ENCODE assay signal across 13 cellular contexts in the genomic region with DNA sequence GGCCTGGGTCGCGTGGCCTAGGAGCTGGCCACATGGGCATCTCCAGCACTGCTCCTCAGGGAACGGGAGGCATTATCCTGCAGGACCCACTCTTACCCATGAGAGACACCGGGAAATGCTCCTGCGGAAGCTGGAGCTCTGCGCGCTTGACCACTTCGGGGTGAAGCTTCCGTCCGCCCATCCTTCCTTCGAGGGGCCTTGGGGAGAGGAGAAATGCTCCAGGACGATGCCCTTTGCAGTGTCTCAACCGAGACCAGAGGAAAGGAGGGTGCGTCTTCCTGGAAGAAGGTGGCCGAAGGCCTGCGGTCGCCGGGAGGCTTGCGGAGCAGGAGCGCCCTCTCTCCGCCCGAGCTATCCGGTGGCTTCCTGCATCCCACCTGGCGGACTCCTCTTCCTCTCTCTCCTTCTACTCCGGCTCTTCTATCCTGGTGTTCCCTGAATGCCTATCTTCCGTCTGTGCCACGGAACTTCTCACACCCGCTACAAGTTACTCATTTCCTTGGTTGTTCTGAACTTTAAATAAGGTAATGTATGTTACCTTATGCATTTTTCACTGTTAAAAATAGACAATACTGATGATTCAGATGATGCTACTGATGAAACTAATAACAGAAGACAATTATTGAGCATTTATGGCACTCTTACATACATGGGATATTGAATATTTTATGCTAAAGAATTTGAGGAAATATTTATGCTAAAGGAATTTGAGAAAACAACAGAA.
DNase-seq lines count a peak whose midpoint lies in the region; ATAC-seq and TF ChIP-seq lines count a peak whose summit lies in the region.
"Had no signal": no experiment of that assay in that cellular context is flagged by ENCODE, and none has a peak within 500 bp of the region (broad histone marks: within the 10 kb centered on the region; RNA-seq: fewer than 3 reads in every experiment).

No MANE protein-coding gene starts in this region.

- peak overlapping the region; percentile 55 for H3K4me3 Mint-ChIP-seq in activated naive CD4-positive, alpha-beta T cell treated with anti-CD3 and anti-CD28 coated beads, Interleukin-2, amount 50 U/mL, for 24 hours
- peak overlapping the region; percentile 34 for H3K4me3 Mint-ChIP-seq in activated T-helper 2 cell treated with anti-CD3 and anti-CD28 coated beads, Interferon-gamma antibody, Interleukin-2, Interleukin-4, amounts not matched to agents 10 μg/mL and 5 μg/mL and 100 μg/mL, durations not matched to agents 14 hours and 24 hours and 36 hours (ENCODE audit: low read depth)

- H3K36me3 Mint-ChIP-seq in activated naive CD4-positive, alpha-beta T cell treated with anti-CD3 and anti-CD28 coated beads, Interleukin-2, amount 50 U/mL, for 24 hours: peaks cover 7% of the 10 kb centered on the region
- H3K36me3 Mint-ChIP-seq in activated T-helper 2 cell treated with anti-CD3 and anti-CD28 coated beads, Interferon-gamma antibody, Interleukin-2, Interleukin-4, amounts not matched to agents 10 μg/mL and 5 μg/mL and 100 μg/mL, durations not matched to agents 14 hours and 24 hours and 36 hours (ENCODE audit: low read depth): no peaks in the 10 kb centered on the region

- H3K4me1 Mint-ChIP-seq in activated naive CD4-positive, alpha-beta T cell treated with anti-CD3 and anti-CD28 coated beads, Interleukin-2, amount 50 U/mL, for 24 hours: peaks cover 50% of the 10 kb centered on the region
- peaks cover 42% of the 10 kb centered on the region for H3K4me1 Mint-ChIP-seq in activated T-helper 2 cell treated with anti-CD3 and anti-CD28 coated beads, Interferon-gamma antibody, Interleukin-2, Interleukin-4, amounts not matched to agents 10 μg/mL and 5 μg/mL and 100 μg/mL, durations not matched to agents 14 hours and 24 hours and 36 hours (ENCODE audit: low read depth)

- no peak overlapping the region for H3K27ac ChIP-seq in thoracic aorta
- H3K27ac ChIP-seq: parathyroid adenoma had no signal

- peaks cover 21% of the 10 kb centered on the region for H3K27me3 ChIP-seq in thoracic aorta (replicated peaks; ENCODE audit: insufficient read depth)

- no peak for TF ChIP-seq CTCF in thoracic aorta (IDR thresholded peaks at IDR 0.05)

- H3K9me3 ChIP-seq in thoracic aorta: no peaks in the 10 kb centered on the region

- H3K4me3 ChIP-seq in thoracic aorta: peak overlapping the region; percentile 42

- intact Hi-C loops in activated T-helper 2 cell treated with anti-CD3 and anti-CD28 coated beads, Interferon-gamma antibody, Interleukin-2, Interleukin-4, amounts not matched to agents 10 μg/mL and 5 μg/mL and 100 μg/mL, durations not matched to agents 14 hours and 24 hours and 36 hours (cut with micrococcal nuclease): no loop called here

- peaks cover 7 to 39% of the 10 kb centered on the region in 2 donors for H3K4me1 ChIP-seq in thoracic aorta (ENCODE audit: control insufficient read depth in 1 of 2, low read depth in 2 of 2)
- H3K4me1 ChIP-seq: parathyroid adenoma had no signal

- H3K9me3 Mint-ChIP-seq in activated naive CD4-positive, alpha-beta T cell treated with anti-CD3 and anti-CD28 coated beads, Interleukin-2, amount 50 U/mL, for 24 hours: peaks cover 15% of the 10 kb centered on the region
- H3K9me3 Mint-ChIP-seq in activated T-helper 2 cell treated with anti-CD3 and anti-CD28 coated beads, Interferon-gamma antibody, Interleukin-2, Interleukin-4, amounts not matched to agents 10 μg/mL and 5 μg/mL and 100 μg/mL, durations not matched to agents 14 hours and 24 hours and 36 hours: no peaks in the 10 kb centered on the region

- no peaks in the 10 kb centered on the region for H3K36me3 ChIP-seq in thoracic aorta

- peak overlapping the region; percentile 60 for H3K27ac Mint-ChIP-seq in activated naive CD4-positive, alpha-beta T cell treated with anti-CD3 and anti-CD28 coated beads, Interleukin-2, amount 50 U/mL, for 24 hours
- no peak overlapping the region for H3K27ac Mint-ChIP-seq in activated T-helper 2 cell treated with anti-CD3 and anti-CD28 coated beads, Interferon-gamma antibody, Interleukin-2, Interleukin-4, amounts not matched to agents 10 μg/mL and 5 μg/mL and 100 μg/mL, durations not matched to agents 14 hours and 24 hours and 36 hours

- DNase-seq in activated naive CD4-positive, alpha-beta T cell treated with Interleukin-2 at 50 U/mL for 16 hours: no peak
- DNase-seq in activated T-helper 2 cell treated with anti-CD3 and anti-CD28 coated beads, Interferon-gamma antibody, Interleukin-2, Interleukin-4, amounts not matched to agents 10 μg/mL and 5 μg/mL and 100 μg/mL, durations not matched to agents 14 hours and 24 hours and 36 hours (ENCODE audit: low spot score): no peak
- peak; percentile 58 for DNase-seq in iPS-NIHi11 (ENCODE audit: low spot score)
- no peak for DNase-seq in thoracic aorta (ENCODE audit: low spot score)
- DNase-seq in 8988T: no peak
- DNase-seq: IMR-90; left ventricle myocardium superior; NCI-H1694 treated with DMSO at 0.1 percent for 48 hours; stimulated activated CD4-positive, alpha-beta T cell treated with anti-CD3 and anti-CD28 coated beads, Interleukin-4, amount 100 ng/mL, for 24 hours had no signal

- H3K27me3 Mint-ChIP-seq in activated naive CD4-positive, alpha-beta T cell treated with anti-CD3 and anti-CD28 coated beads, Interleukin-2, amount 50 U/mL, for 24 hours: peaks cover 74% of the 10 kb centered on the region
- peaks cover 77% of the 10 kb centered on the region for H3K27me3 Mint-ChIP-seq in activated T-helper 2 cell treated with anti-CD3 and anti-CD28 coated beads, Interferon-gamma antibody, Interleukin-2, Interleukin-4, amounts not matched to agents 10 μg/mL and 5 μg/mL and 100 μg/mL, durations not matched to agents 14 hours and 24 hours and 36 hours (ENCODE audit: low read depth)

- ATAC-seq in thoracic aorta (ENCODE audit: insufficient number of reproducible peaks, low FRiP score, low read depth) (no peak), HG02885 (IDR thresholded peaks at IDR 0.05; ENCODE audit: poor library complexity, unreplicated experiment) (no peak), HG02840 (IDR thresholded peaks at IDR 0.05; ENCODE audit: low FRiP score, unreplicated experiment) (no peak)
- ATAC-seq: left ventricle myocardium superior had no signal
